ENCODE assay signal across 8 cellular contexts in genomic region chr1:230977781-230978490, GRCh38. TPM values are rescaled to one million over a fixed set of nuclear protein-coding genes. Genes with fewer than 3 reads are reported as not detected.
DNase-seq lines count a peak whose midpoint lies in the region; FAIRE-seq and TF ChIP-seq lines count a peak whose summit lies in the region.

No MANE protein-coding gene starts in this region.

- peaks cover 38% of the 10 kb centered on the region for H3K4me1 Mint-ChIP-seq in T-helper 1 cell treated with Interleukin-12 subunit alpha and Interleukin-12 subunit beta and Interleukin-4 antibody, amounts not matched to agents 30 μg/mL and 1 μg/mL, for 36 hours (ENCODE audit: low read depth)
- H3K4me1 Mint-ChIP-seq in brain, result peaks cover 22% of the 10 kb centered on the region

- no peaks in the 10 kb centered on the region for H3K9me3 Mint-ChIP-seq in T-helper 1 cell treated with Interleukin-12 subunit alpha and Interleukin-12 subunit beta and Interleukin-4 antibody, amounts not matched to agents 30 μg/mL and 1 μg/mL, for 36 hours
- H3K9me3 Mint-ChIP-seq in brain, result peaks cover 0 to 2% (median 0%) of the 10 kb centered on the region in 5 experiments

- H3K4me3 ChIP-seq in LNCaP clone FGC (ENCODE audit: low read depth, low read length), result peak overlapping the region; percentile 79
- H3K4me3 ChIP-seq in kidney epithelial cell (ENCODE audit: low read depth, low read length), result peak overlapping the region; percentile 59

- H3K36me3 ChIP-seq in kidney epithelial cell (ENCODE audit: control insufficient read depth, insufficient read depth, low read length), result no peaks in the 10 kb centered on the region

- TF ChIP-seq CTCF in LNCaP clone FGC (IDR thresholded peaks at IDR 0.05; ENCODE audit: control insufficient read depth, extremely low read depth, insufficient read depth) (no peak), brain (conservative IDR thresholded peaks at IDR 0.05) (no peak), kidney epithelial cell (IDR thresholded peaks at IDR 0.05; ENCODE audit: insufficient read depth, low read length, poor library complexity, severe bottlenecking) (no peak)

- no peak for TF ChIP-seq POLR2A in H54 (IDR thresholded peaks at IDR 0.05; ENCODE audit: low read depth, low read length)

- H3K27me3 Mint-ChIP-seq in T-helper 1 cell treated with Interleukin-12 subunit alpha and Interleukin-12 subunit beta and Interleukin-4 antibody, amounts not matched to agents 30 μg/mL and 1 μg/mL, for 36 hours (ENCODE audit: low read depth), result no peaks in the 10 kb centered on the region
- H3K27me3 Mint-ChIP-seq in brain, result peaks cover 13% of the 10 kb centered on the region

- peak overlapping the region; percentile 96 for H3K27ac Mint-ChIP-seq in T-helper 1 cell treated with Interleukin-12 subunit alpha and Interleukin-12 subunit beta and Interleukin-4 antibody, amounts not matched to agents 30 μg/mL and 1 μg/mL, for 36 hours
- peak overlapping the region; percentile 82 to 96 (median 93) for H3K27ac Mint-ChIP-seq in brain

- DNase-seq in ELR (ENCODE audit: low read depth), result peak; percentile 57
- peak; percentile 19 for DNase-seq in H54 (ENCODE audit: insufficient read length, low spot score)
- peak; percentile 47 for DNase-seq in LNCaP clone FGC (ENCODE audit: low read depth)
- no peak for DNase-seq in kidney epithelial cell (ENCODE audit: low read depth)
- peak; percentile 26 for DNase-seq in stimulated activated CD4-positive, alpha-beta T cell treated with anti-CD3 and anti-CD28 coated beads, Interleukin-1b, Interleukin-23, amount 100 ng/mL, for 48 hours
- no peak for DNase-seq in dedifferentiated amniotic fluid mesenchymal stem cell (ENCODE audit: extremely low spot score)

- peak overlapping the region; percentile 98 for H3K4me3 Mint-ChIP-seq in T-helper 1 cell treated with Interleukin-12 subunit alpha and Interleukin-12 subunit beta and Interleukin-4 antibody, amounts not matched to agents 30 μg/mL and 1 μg/mL, for 36 hours
- H3K4me3 Mint-ChIP-seq in brain, result peak overlapping the region; percentile 88 to 96 (median 94)

- FAIRE-seq in H54 (lab: Jason Lieb, UNC), result no peak

- H3K36me3 Mint-ChIP-seq in T-helper 1 cell treated with Interleukin-12 subunit alpha and Interleukin-12 subunit beta and Interleukin-4 antibody, amounts not matched to agents 30 μg/mL and 1 μg/mL, for 36 hours (ENCODE audit: low read depth), result peaks cover 32% of the 10 kb centered on the region
- H3K36me3 Mint-ChIP-seq in brain, result no peaks in the 10 kb centered on the region

- H3K27me3 ChIP-seq in kidney epithelial cell (ENCODE audit: control insufficient read depth, insufficient read depth, low read length), result no peaks in the 10 kb centered on the region

RNA-seq across cellular contexts. Expression of gene TTC13, which starts 0.7 kb away (rescaled TPM):
- 10.2 TPM for polyA plus RNA-seq in brain (ENCODE audit: insufficient read depth, low read depth, low replicate concordance)
- 8.3 and 16.4 TPM in 2 replicates for total RNA-seq in kidney epithelial cell

RNA-seq across cellular contexts. Expression of gene ARV1, which starts 1.0 kb away (rescaled TPM):
- 19.4 TPM for polyA plus RNA-seq in brain (ENCODE audit: insufficient read depth, low read depth, low replicate concordance)
- 12.0 and 13.9 TPM in 2 replicates for total RNA-seq in kidney epithelial cell

Comparison
In these comparisons a context has a peak if more than half of its experiments do, and no peak if none do; other contexts are left out.
1. DNase-seq: peak in ELR (single experiment), H54 (single experiment), LNCaP clone FGC (single experiment) and stimulated activated CD4-positive, alpha-beta T cell treated with anti-CD3 and anti-CD28 coated beads, Interleukin-1b, Interleukin-23, amount 100 ng/mL, for 48 hours (single experiment); none in kidney epithelial cell (single experiment) and dedifferentiated amniotic fluid mesenchymal stem cell (single experiment).